In genomic region chr6:142856857-142857608, GRCh38 we compare ENCODE assay signal across 8 cellular contexts.
DNase-seq lines count a peak whose midpoint lies in the region; ATAC-seq and TF ChIP-seq lines count a peak whose summit lies in the region.

No MANE protein-coding gene starts in this region.

- peaks cover 3% of the 10 kb centered on the region for H3K36me3 Mint-ChIP-seq in T-helper 17 cell (ENCODE audit: low read depth)
- H3K36me3 Mint-ChIP-seq in MCF 10A (ENCODE audit: insufficient read depth, unreplicated experiment) = peaks cover 15% of the 10 kb centered on the region

- H3K9me3 Mint-ChIP-seq in MCF 10A (ENCODE audit: unreplicated experiment) = no peaks in the 10 kb centered on the region

- H3K27ac Mint-ChIP-seq in T-helper 17 cell (peak overlapping the region; percentile 100), MCF 10A (ENCODE audit: low read depth, unreplicated experiment) (no peak overlapping the region)

- POLR2A ChIA-PET in MCF 10A (lab: Yijun Ruan, JAX) = interaction anchor here (1.2 kb wide), 1 partner anchor 9 kb away, joined by 3 read pairs; no protein-coding TSS in a partner anchor

- ATAC-seq in GM18868 (IDR thresholded peaks at IDR 0.05; ENCODE audit: unreplicated experiment) = peak; percentile 74
- peak; percentile 71 for ATAC-seq in HG02852 (IDR thresholded peaks at IDR 0.05; ENCODE audit: unreplicated experiment)
- ATAC-seq in T-helper 17 cell = peak; percentile 59

- peak in 1 of 3 donors; percentile 21 for DNase-seq in T-helper 17 cell
- peak; percentile 84 for DNase-seq in pons (ENCODE audit: low spot score)
- no peak for DNase-seq in DMS53 treated with DMSO at 0.1 percent for 48 hours (lab: John Stamatoyannopoulos, UW; ENCODE audit: unreplicated experiment)
- DNase-seq in HuH-7 (ENCODE audit: low spot score) = no peak
- DNase-seq in mucosa of gallbladder (ENCODE audit: low spot score) = no peak
- DNase-seq in MCF 10A (ENCODE audit: unreplicated experiment) = no peak

- H3K27me3 Mint-ChIP-seq in T-helper 17 cell (no peaks in the 10 kb centered on the region), MCF 10A (ENCODE audit: insufficient read depth, unreplicated experiment) (no peaks in the 10 kb centered on the region)

- H3K9me3 ChIP-seq in T-helper 17 cell (ENCODE audit: control insufficient read depth, low read length, poor library complexity, severe bottlenecking) = no peaks in the 10 kb centered on the region

- H3K4me3 Mint-ChIP-seq in T-helper 17 cell (peak overlapping the region; percentile 90), MCF 10A (ENCODE audit: unreplicated experiment) (no peak overlapping the region)

- no TSS peak for BruUV-seq in MCF 10A (replicated peaks; lab: Mats Ljungman, UMichigan)

- CTCF ChIA-PET in MCF 10A (lab: Yijun Ruan, JAX) = interaction anchor here (0.7 kb wide), 1 partner anchor 1202 kb away, joined by 3 read pairs; no protein-coding TSS in a partner anchor

- H3K4me1 Mint-ChIP-seq in T-helper 17 cell (peaks cover 75% of the 10 kb centered on the region), MCF 10A (ENCODE audit: insufficient read depth, unreplicated experiment) (peaks cover 19% of the 10 kb centered on the region)

- no peak for TF ChIP-seq CTCF in MCF 10A (IDR thresholded peaks at IDR 0.05; ENCODE audit: unreplicated experiment)

- intact Hi-C loops in MCF 10A (cut with micrococcal nuclease) = no loop called here
